Comparison of ENCODE assay signal across 18 cellular contexts in genomic region chr19:14446336-14447036, GRCh38. TPM values are rescaled to one million over a fixed set of nuclear protein-coding genes. Genes with fewer than 3 reads are reported as not detected.
DNase-seq lines count a peak whose midpoint lies in the region; ATAC-seq, FAIRE-seq and TF ChIP-seq lines count a peak whose summit lies in the region.
"Had no signal": no experiment of that assay in that cellular context is flagged by ENCODE, and none has a peak within 500 bp of the region (broad histone marks: within the 10 kb centered on the region; RNA-seq: fewer than 3 reads in every experiment).

No MANE protein-coding gene starts in this region.

- no peaks in the 10 kb centered on the region for H3K9me3 Mint-ChIP-seq in T-helper 1 cell treated with Interleukin-12 subunit alpha and Interleukin-12 subunit beta and Interleukin-4 antibody, amounts not matched to agents 30 μg/mL and 1 μg/mL, for 36 hours
- H3K9me3 Mint-ChIP-seq in H9: no peaks in the 10 kb centered on the region
- H3K9me3 Mint-ChIP-seq: IgD-negative memory B cell had no signal

- POLR2A ChIA-PET in K562 (lab: Yijun Ruan, JAX): interaction anchor here (0.6 to 1.2 kb wide), 3 partner anchors 16 to 543 kb away, joined by 3 read pairs; no protein-coding TSS in a partner anchor

- no peak overlapping the region for H2BK5ac ChIP-seq in H9 (ENCODE audit: insufficient read length, low read length)

- WGBS in K562 (ENCODE audit: insufficient coverage, low coverage, missing lambda C conversion rate): 93% methylated on average over 10 of the region's 10 CpGs
- no CpG with 5 or more reads among the region's 10 CpGs for WGBS in H9 (ENCODE audit: extremely low coverage, insufficient read length, low lambda C conversion rate)

- H4K5ac ChIP-seq in H9 (ENCODE audit: insufficient read length, low read depth, low read length): no peak overlapping the region

- peaks cover 16% of the 10 kb centered on the region for H3K4me1 Mint-ChIP-seq in T-helper 1 cell treated with Interleukin-12 subunit alpha and Interleukin-12 subunit beta and Interleukin-4 antibody, amounts not matched to agents 30 μg/mL and 1 μg/mL, for 36 hours (ENCODE audit: low read depth)
- peaks cover 0 to 5% of the 10 kb centered on the region in 2 experiments; a peak in 1 of 4 replicates for H3K4me1 Mint-ChIP-seq in H9

- ATAC-seq in K562 (no peak), left colon (peak; percentile 31), GM18870 (IDR thresholded peaks at IDR 0.05; ENCODE audit: unreplicated experiment) (no peak)

- H3K79me2 ChIP-seq in K562 (ENCODE audit: control insufficient read depth, insufficient read depth, low read length) (peaks cover 10% of the 10 kb centered on the region; the same call in 1 of the 3 replicates), H9 (ENCODE audit: insufficient read depth, low read length) (no peaks in the 10 kb centered on the region)

- no peaks in the 10 kb centered on the region for H3K23me2 ChIP-seq in H9 (ENCODE audit: insufficient read length, low read depth, low read length, poor library complexity, severe bottlenecking)

- H3K4ac ChIP-seq in H9 (ENCODE audit: low read depth, low read length): no peak overlapping the region

- no peak for DNase-seq in T-helper 1 cell
- peak; percentile 10 for DNase-seq in GM20000 (ENCODE audit: low spot score)
- no peak for DNase-seq in K562 (ENCODE audit: extremely low read depth in 1 of 4, low spot score in 3 of 4)
- DNase-seq in left colon: no peak
- DNase-seq in H9: no peak
- DNase-seq in pons (ENCODE audit: low spot score): no peak
- DNase-seq: Caco-2; CD8-positive, alpha-beta memory T cell; HCEC 1CT had no signal

- no peak overlapping the region for H4K91ac ChIP-seq in H9 (ENCODE audit: insufficient read length, low read depth, low read length)

- CTCF ChIA-PET in K562 (lab: Yijun Ruan, JAX; ENCODE audit: low intra/inter-chr PET ratio): no interaction called here

- no peak for TF ChIP-seq RAD21 in K562 (CRISPR knock-in tag; conservative IDR thresholded peaks at IDR 0.05 in 1 of 2, IDR thresholded peaks at IDR 0.05 in 1 of 2)

- H3K27ac Mint-ChIP-seq in T-helper 1 cell treated with Interleukin-12 subunit alpha and Interleukin-12 subunit beta and Interleukin-4 antibody, amounts not matched to agents 30 μg/mL and 1 μg/mL, for 36 hours: no peak overlapping the region
- H3K27ac Mint-ChIP-seq in H9: no peak overlapping the region
- H3K27ac Mint-ChIP-seq: IgD-negative memory B cell had no signal

- no peak overlapping the region for H3K4me3 ChIP-seq in K562

- H2BK12ac ChIP-seq in H9 (ENCODE audit: insufficient read length, low read depth, low read length): no peak overlapping the region

- H3K27me3 ChIP-seq in K562 (ENCODE audit: control insufficient read depth in 2 of 2, insufficient read depth in 2 of 2, low read length in 2 of 2) (no peaks in the 10 kb centered on the region), H9 (ENCODE audit: insufficient read depth, low read length) (no peaks in the 10 kb centered on the region)

- in situ Hi-C loops in K562 (cut with MboI): no loop called here

- no peak overlapping the region for H3K18ac ChIP-seq in H9 (ENCODE audit: insufficient read length, low read depth, low read length)

- peaks cover 2% of the 10 kb centered on the region for H3K9me1 ChIP-seq in K562 (ENCODE audit: control insufficient read depth, insufficient read depth, low read length)

- H2AK5ac ChIP-seq in H9 (ENCODE audit: insufficient read length, low read length): no peak overlapping the region

- H3K27me3 Mint-ChIP-seq in T-helper 1 cell treated with Interleukin-12 subunit alpha and Interleukin-12 subunit beta and Interleukin-4 antibody, amounts not matched to agents 30 μg/mL and 1 μg/mL, for 36 hours (ENCODE audit: low read depth): no peaks in the 10 kb centered on the region
- H3K27me3 Mint-ChIP-seq in H9 (ENCODE audit: low read depth): no peaks in the 10 kb centered on the region; the same call in 1 of the 2 replicates
- H3K27me3 Mint-ChIP-seq: IgD-negative memory B cell had no signal

- no peak for TF ChIP-seq EP300 in K562 (IDR thresholded peaks at IDR 0.05; ENCODE audit: low read length)

- H3K9ac ChIP-seq in K562 (ENCODE audit: insufficient read depth in 1 of 2, low read depth in 2 of 2, low read length in 2 of 2) (no peak overlapping the region), H9 (ENCODE audit: extremely low read depth, insufficient read length, low read length) (no peak overlapping the region)

- H3T11ph ChIP-seq in H9 (ENCODE audit: low read length): no peak overlapping the region

- H2BK15ac ChIP-seq in H9 (ENCODE audit: low read depth, low read length): no peak overlapping the region

- TF ChIP-seq CTCF in GM20000 (IDR thresholded peaks at IDR 0.05; ENCODE audit: extremely low read depth, missing control alignments) (no peak), K562 (IDR thresholded peaks at IDR 0.05 in 2 of 3, conservative IDR thresholded peaks at IDR 0.05 in 1 of 3; ENCODE audit: insufficient read depth in 2 of 3, low read depth in 1 of 3, low read length in 3 of 3) (no peak), H9 (conservative IDR thresholded peaks at IDR 0.05) (no peak)

- H3K4me3 Mint-ChIP-seq in T-helper 1 cell treated with Interleukin-12 subunit alpha and Interleukin-12 subunit beta and Interleukin-4 antibody, amounts not matched to agents 30 μg/mL and 1 μg/mL, for 36 hours: peak overlapping the region; percentile 7
- no peak overlapping the region for H3K4me3 Mint-ChIP-seq in H9
- H3K4me3 Mint-ChIP-seq: CD14-positive monocyte; CD8-positive, alpha-beta memory T cell; IgD-negative memory B cell had no signal

- BruUV-seq in K562 (replicated peaks; lab: Mats Ljungman, UMichigan): no TSS peak

- H4K8ac ChIP-seq in H9 (replicated peaks; ENCODE audit: insufficient read length, low read depth, low read length): no peak overlapping the region

- FAIRE-seq in K562 (lab: Jason Lieb, UNC): no peak
- FAIRE-seq: GM12891, H1 had no signal

- no peak for TF ChIP-seq POLR2A in K562 (conservative IDR thresholded peaks at IDR 0.05)

- H3K36me3 ChIP-seq in K562 (ENCODE audit: control insufficient read depth, insufficient read depth, low read length): peaks cover 85% of the 10 kb centered on the region

- H3K27ac ChIP-seq in K562 (ENCODE audit: extremely low read depth, low read depth, low read length): no peak overlapping the region
- no peak overlapping the region for H3K27ac ChIP-seq in H9 (ENCODE audit: insufficient read length, low read depth, low read length)
- H3K27ac ChIP-seq: 22Rv1 had no signal

- H3K4me1 ChIP-seq in K562 (replicated peaks in 1 of 2; ENCODE audit: control insufficient read depth in 2 of 2, insufficient read depth in 2 of 2, low read length in 2 of 2): peaks cover 6 to 18% of the 10 kb centered on the region in 2 experiments; a peak in 4 of 5 replicates
- H3K4me1 ChIP-seq in H9 (ENCODE audit: insufficient read depth, low read length): no peaks in the 10 kb centered on the region
- H3K4me1 ChIP-seq: Caco-2 had no signal

- H2BK120ac ChIP-seq in H9 (ENCODE audit: low read depth, low read length, poor library complexity, severe bottlenecking): no peak overlapping the region

- no peak overlapping the region for H2BK20ac ChIP-seq in H9 (ENCODE audit: low read depth, low read length, poor library complexity, severe bottlenecking)

- no peaks in the 10 kb centered on the region; the same call in 1 of the 2 replicates for H3K9me3 ChIP-seq in K562 (replicated peaks; ENCODE audit: control insufficient read depth, insufficient read depth, low read depth, low read length)
- no peaks in the 10 kb centered on the region for H3K9me3 ChIP-seq in H9 (ENCODE audit: control insufficient read depth, low read depth, low read length)
- H3K9me3 ChIP-seq: Caco-2 had no signal

- H3K4me2 ChIP-seq in K562 (ENCODE audit: insufficient read depth, low read length) (no peak overlapping the region), H9 (ENCODE audit: insufficient read depth, insufficient read length, low read length) (no peak overlapping the region)

- H2AFZ ChIP-seq in K562 (ENCODE audit: low read depth, low read length) (no peak overlapping the region), H9 (ENCODE audit: low read length) (no peak overlapping the region)

- H3K56ac ChIP-seq in H9 (ENCODE audit: insufficient read length, low read depth, low read length): no peak overlapping the region

- intact Hi-C loops in K562 (cut with micrococcal nuclease) (no loop called here), left colon (cut with DNase I, micrococcal nuclease) (no loop called here)

- no peaks in the 10 kb centered on the region for H3K79me1 ChIP-seq in H9 (ENCODE audit: insufficient read depth, low read depth, low read length, poor library complexity, severe bottlenecking)

- H4K20me1 ChIP-seq in K562 (replicated peaks; ENCODE audit: control insufficient read depth, insufficient read depth, low read length) (0 out of 2 replicates have a peak, but pooled peaks cover 3% of the 10 kb centered on the region), H9 (ENCODE audit: control insufficient read depth, insufficient read depth, insufficient read length) (peaks cover 8% of the 10 kb centered on the region)

- H3K36me3 Mint-ChIP-seq in T-helper 1 cell treated with Interleukin-12 subunit alpha and Interleukin-12 subunit beta and Interleukin-4 antibody, amounts not matched to agents 30 μg/mL and 1 μg/mL, for 36 hours (ENCODE audit: low read depth): peaks cover 55% of the 10 kb centered on the region
- peaks cover 60 to 81% (median 72%) of the 10 kb centered on the region in 3 experiments for H3K36me3 Mint-ChIP-seq in H9 (ENCODE audit: insufficient read depth in 1 of 3, low read depth in 3 of 3)

- H3K23ac ChIP-seq in H9 (ENCODE audit: insufficient read length, low read depth, low read length): no peak overlapping the region

- H3K14ac ChIP-seq in H9 (ENCODE audit: insufficient read depth, low read length): no peak overlapping the region

RNA-seq across cellular contexts. Expression of gene PKN1, which starts 13.4 kb away (rescaled TPM):
- 22.5 and 89.0 TPM in 2 replicates for total RNA-seq in K562 (2011; cell fraction: chromatin; rRNA removed; ENCODE audit: low replicate concordance)
- 76.9 and 79.6 TPM in 2 replicates for total RNA-seq in K562 (2011; cell fraction: nucleolus; rRNA removed)
- total RNA-seq in K562 (2011; cell fraction: nucleoplasm; rRNA removed): 33.7 and 45.6 TPM in 2 replicates
- 108 and 133 TPM in 2 replicates for total RNA-seq in K562 (2014; rRNA removed)
- 25.8 and 37.3 TPM in 2 replicates for total RNA-seq in K562 (2014; rRNA removed; fragmentation: Illumina TruSeq; extraction: Trizol)
- 75.0 and 80.6 TPM in 2 replicates for total RNA-seq in K562 (2015; rRNA removed; fragmentation: Illumina TruSeq; extraction: Trizol)
- 222 and 228 TPM in 2 replicates for total RNA-seq in K562 (2021)
- 52.1 and 63.7 TPM in 2 replicates for polyA plus RNA-seq in K562 (2011; rRNA removed)
- 66.1 and 116 TPM in 2 replicates for polyA plus RNA-seq in K562 (2011; cell fraction: cytosol; rRNA removed)
- polyA plus RNA-seq in K562 (2011; cell fraction: nucleus; rRNA removed): 105 and 144 TPM in 2 replicates
- polyA plus RNA-seq in K562 (2012): 160 and 186 TPM in 2 replicates
- polyA plus RNA-seq in K562 (2014; fragmentation: Illumina TruSeq; extraction: Trizol): 77.5 and 97.5 TPM in 2 replicates
- under 1 TPM; 0.30 to 0.57 TPM for polyA plus RNA-seq in K562 (2014; fragmentation: Nextera tagmentation; extraction: Ambion mirVana)
- polyA plus RNA-seq in K562 (2014; rRNA removed): 97.3 and 108 TPM in 2 replicates
- 37.3 and 59.9 TPM in 2 replicates for polyA minus RNA-seq in K562 (2011; rRNA and poly(A)+ RNA removed)
- 93.0 and 105 TPM in 2 replicates for polyA minus RNA-seq in K562 (2011; cell fraction: cytosol; rRNA and poly(A)+ RNA removed)
- 25.6 and 39.1 TPM in 2 replicates for polyA minus RNA-seq in K562 (2011; cell fraction: nucleus; rRNA and poly(A)+ RNA removed)
- 10 to 100 TPM; 29.3 to 49.6 TPM for total RNA-seq in left colon
- total RNA-seq in H9 (2021): 149 and 159 TPM in 2 replicates

RNA-seq across cellular contexts. Expression of gene DDX39A, which starts 27.3 kb away (rescaled TPM):
- total RNA-seq in K562 (2011; cell fraction: chromatin; rRNA removed; ENCODE audit: low replicate concordance): 212 and 603 TPM in 2 replicates
- 468 and 513 TPM in 2 replicates for total RNA-seq in K562 (2011; cell fraction: nucleolus; rRNA removed)
- total RNA-seq in K562 (2011; cell fraction: nucleoplasm; rRNA removed): 227 and 308 TPM in 2 replicates
- total RNA-seq in K562 (2014; rRNA removed) (239 and 284 TPM in 2 replicates), K562 (2014; rRNA removed; fragmentation: Illumina TruSeq; extraction: Trizol) (75.4 and 90.3 TPM in 2 replicates), K562 (2015; rRNA removed; fragmentation: Illumina TruSeq; extraction: Trizol) (163 and 166 TPM in 2 replicates), K562 (2021) (244 and 249 TPM in 2 replicates), left colon (10 to 100 TPM; 55.3 to 85.8 TPM), H9 (2021) (137 and 145 TPM in 2 replicates)
- polyA plus RNA-seq in K562 (2011; rRNA removed) (120 and 136 TPM in 2 replicates), K562 (2014; fragmentation: Illumina TruSeq; extraction: Trizol) (140 and 177 TPM in 2 replicates), K562 (2014; fragmentation: Nextera tagmentation; extraction: Ambion mirVana) (100 to 1,000 TPM; 188 to 230 TPM), K562 (2014; rRNA removed) (239 and 250 TPM in 2 replicates)
- polyA plus RNA-seq in K562 (2011; cell fraction: cytosol; rRNA removed): 104 and 196 TPM in 2 replicates
- 938 and 1,011 TPM in 2 replicates for polyA plus RNA-seq in K562 (2011; cell fraction: nucleus; rRNA removed)
- polyA plus RNA-seq in K562 (2012): 261 and 285 TPM in 2 replicates
- 62.7 and 99.1 TPM in 2 replicates for polyA minus RNA-seq in K562 (2011; rRNA and poly(A)+ RNA removed)
- polyA minus RNA-seq in K562 (2011; cell fraction: cytosol; rRNA and poly(A)+ RNA removed): 83.0 and 99.1 TPM in 2 replicates
- 152 and 185 TPM in 2 replicates for polyA minus RNA-seq in K562 (2011; cell fraction: nucleus; rRNA and poly(A)+ RNA removed)

RNA-seq across cellular contexts. Expression of gene PTGER1, which starts 28.7 kb away (rescaled TPM):
- not detected in 2 replicates for total RNA-seq in K562 (2011; cell fraction: chromatin; rRNA removed; ENCODE audit: low replicate concordance)
- 1.1 and 1.3 TPM in 2 replicates for total RNA-seq in K562 (2011; cell fraction: nucleolus; rRNA removed)
- 0.51 TPM in 1 of 2 replicates, not detected in the other for total RNA-seq in K562 (2011; cell fraction: nucleoplasm; rRNA removed)
- total RNA-seq in K562 (2014; rRNA removed): 0.27 and 0.29 TPM in 2 replicates
- not detected in 2 replicates for total RNA-seq in K562 (2014; rRNA removed; fragmentation: Illumina TruSeq; extraction: Trizol)
- total RNA-seq in K562 (2015; rRNA removed; fragmentation: Illumina TruSeq; extraction: Trizol): not detected in 2 replicates
- total RNA-seq in K562 (2021): 0.29 and 0.35 TPM in 2 replicates
- 0.06 TPM in 1 of 2 replicates, not detected in the other for polyA plus RNA-seq in K562 (2011; rRNA removed)
- 0.10 and 0.88 TPM in 2 replicates for polyA plus RNA-seq in K562 (2011; cell fraction: cytosol; rRNA removed)
- polyA plus RNA-seq in K562 (2011; cell fraction: nucleus; rRNA removed): 0.13 and 0.34 TPM in 2 replicates
- 0.16 and 0.65 TPM in 2 replicates for polyA plus RNA-seq in K562 (2012)
- not detected in 2 replicates for polyA plus RNA-seq in K562 (2014; fragmentation: Illumina TruSeq; extraction: Trizol)
- polyA plus RNA-seq in K562 (2014; fragmentation: Nextera tagmentation; extraction: Ambion mirVana): not detected
- polyA plus RNA-seq in K562 (2014; rRNA removed): 0.34 and 0.36 TPM in 2 replicates
- not detected in 2 replicates for polyA minus RNA-seq in K562 (2011; rRNA and poly(A)+ RNA removed)
- polyA minus RNA-seq in K562 (2011; cell fraction: cytosol; rRNA and poly(A)+ RNA removed): not detected in 2 replicates
- polyA minus RNA-seq in K562 (2011; cell fraction: nucleus; rRNA and poly(A)+ RNA removed): 0.40 TPM in 1 of 2 replicates, not detected in the other
- under 1 TPM; 0.52 to 0.84 TPM for total RNA-seq in left colon
- total RNA-seq in H9 (2021): 0.63 and 0.66 TPM in 2 replicates
- total RNA-seq: A673; CD8-positive, alpha-beta memory T cell; Daoy had no signal
- polyA plus RNA-seq: CD14-positive monocyte; CD8-positive, alpha-beta memory T cell; IgD-negative memory B cell had no signal

RNA-seq across cellular contexts. Expression of gene GIPC1, which starts 49.4 kb away (rescaled TPM):
- total RNA-seq in K562 (2011; cell fraction: chromatin; rRNA removed; ENCODE audit: low replicate concordance): 18.6 and 50.3 TPM in 2 replicates
- 32.9 and 38.4 TPM in 2 replicates for total RNA-seq in K562 (2011; cell fraction: nucleolus; rRNA removed)
- total RNA-seq in K562 (2011; cell fraction: nucleoplasm; rRNA removed): 26.4 and 30.8 TPM in 2 replicates
- total RNA-seq in K562 (2014; rRNA removed) (54.7 and 71.2 TPM in 2 replicates), K562 (2014; rRNA removed; fragmentation: Illumina TruSeq; extraction: Trizol) (7.8 and 12.0 TPM in 2 replicates), K562 (2015; rRNA removed; fragmentation: Illumina TruSeq; extraction: Trizol) (39.7 and 46.3 TPM in 2 replicates), K562 (2021) (49.7 and 51.7 TPM in 2 replicates), left colon (100 to 1,000 TPM; 310 to 395 TPM), H9 (2021) (70.6 and 75.0 TPM in 2 replicates)
- polyA plus RNA-seq in K562 (2011; rRNA removed) (24.8 and 26.6 TPM in 2 replicates), K562 (2014; fragmentation: Illumina TruSeq; extraction: Trizol) (13.6 and 35.1 TPM in 2 replicates), K562 (2014; fragmentation: Nextera tagmentation; extraction: Ambion mirVana) (1 to 10 TPM in 1 of 2 experiments, under 1 TPM in 1; 0.49 to 1.1 TPM), K562 (2014; rRNA removed) (50.8 and 52.2 TPM in 2 replicates)
- polyA plus RNA-seq in K562 (2011; cell fraction: cytosol; rRNA removed): 25.0 and 75.6 TPM in 2 replicates
- 15.3 and 27.8 TPM in 2 replicates for polyA plus RNA-seq in K562 (2011; cell fraction: nucleus; rRNA removed)
- polyA plus RNA-seq in K562 (2012): 37.9 and 39.8 TPM in 2 replicates
- 6.3 and 11.7 TPM in 2 replicates for polyA minus RNA-seq in K562 (2011; rRNA and poly(A)+ RNA removed)
- 32.3 and 41.7 TPM in 2 replicates for polyA minus RNA-seq in K562 (2011; cell fraction: cytosol; rRNA and poly(A)+ RNA removed)
- polyA minus RNA-seq in K562 (2011; cell fraction: nucleus; rRNA and poly(A)+ RNA removed): 8.9 and 9.0 TPM in 2 replicates
